ENCODE assay signal across 8 cellular contexts in genomic region chr11:65120831-65121230, GRCh38. TPM values are rescaled to one million over a fixed set of nuclear protein-coding genes. Genes with fewer than 3 reads are reported as not detected.
DNase-seq lines count a peak whose midpoint lies in the region; ATAC-seq and TF ChIP-seq lines count a peak whose summit lies in the region.

No MANE protein-coding gene starts in this region.

- intact Hi-C loops in prostate gland (cut with DNase I): no loop called here

- peak overlapping the region; percentile 79 for H3K9ac ChIP-seq in ES-I3 (ENCODE audit: low read depth, low read length)

- TF ChIP-seq POLR2A in Peyer's patch (IDR thresholded peaks at IDR 0.05) (no peak), prostate gland (IDR thresholded peaks at IDR 0.05) (no peak)

- TF ChIP-seq CTCF in Peyer's patch (IDR thresholded peaks at IDR 0.05) (no peak), prostate gland (IDR thresholded peaks at IDR 0.05) (no peak)

- ATAC-seq in HG03095 (IDR thresholded peaks at IDR 0.05; ENCODE audit: unreplicated experiment) (no peak), left lobe of liver (no peak), HG03442 (IDR thresholded peaks at IDR 0.05; ENCODE audit: unreplicated experiment) (no peak)

- H3K9me3 ChIP-seq in ES-I3 (ENCODE audit: control insufficient read depth, insufficient read depth, low read length): no peaks in the 10 kb centered on the region
- H3K9me3 ChIP-seq in Peyer's patch: no peaks in the 10 kb centered on the region
- H3K9me3 ChIP-seq in esophagus (ENCODE audit: control insufficient read depth in 2 of 2, insufficient read depth in 1 of 2, low read depth in 1 of 2, low read length in 1 of 2): no peaks in the 10 kb centered on the region
- no peaks in the 10 kb centered on the region for H3K9me3 ChIP-seq in prostate gland

- DNase-seq in Peyer's patch: peak in 1 of 3 donors; percentile 12
- DNase-seq in prostate gland (ENCODE audit: low spot score): no peak
- DNase-seq in amygdala (lab: John Stamatoyannopoulos, UW): no peak
- DNase-seq in left lobe of liver (ENCODE audit: low spot score): no peak

- H3K4me3 ChIP-seq in Peyer's patch (peak overlapping the region in 3 of 4 donors; percentile 75 to 89 (median 88)), esophagus (ENCODE audit: low read depth in 1 of 2, low read length in 2 of 2) (peak overlapping the region in 1 of 2 donors; percentile 76), prostate gland (peak overlapping the region; percentile 65 to 79)

- H3K27ac ChIP-seq in Peyer's patch: peak overlapping the region; percentile 95 to 99 (median 96)
- H3K27ac ChIP-seq in esophagus (ENCODE audit: low read depth in 2 of 2, low read length in 1 of 2): peak overlapping the region; percentile 94 to 98
- H3K27ac ChIP-seq in prostate gland: peak overlapping the region; percentile 90 to 96

- H3K27me3 ChIP-seq in Peyer's patch: no peaks in the 10 kb centered on the region
- no peaks in the 10 kb centered on the region for H3K27me3 ChIP-seq in esophagus (ENCODE audit: control insufficient read depth in 1 of 2, insufficient read depth in 2 of 2, low read length in 2 of 2)
- H3K27me3 ChIP-seq in prostate gland (replicated peaks; ENCODE audit: insufficient read depth): no peaks in the 10 kb centered on the region

- WGBS in esophagus, 2 donors: 76 to 81% methylated on average over 3 of the region's 3 CpGs
- WGBS in prostate gland: 87% methylated on average over 3 of the region's 3 CpGs

- H3K4me1 ChIP-seq in ES-I3 (ENCODE audit: insufficient read depth, low read length): no peaks in the 10 kb centered on the region
- peaks cover 3 to 42% (median 23%) of the 10 kb centered on the region in 4 donors for H3K4me1 ChIP-seq in Peyer's patch
- H3K4me1 ChIP-seq in esophagus (ENCODE audit: control insufficient read depth in 2 of 2, insufficient read depth in 2 of 2, low read length in 1 of 2): peaks cover 1 to 9% of the 10 kb centered on the region in 2 donors
- H3K4me1 ChIP-seq in prostate gland (replicated peaks): peaks cover 20% of the 10 kb centered on the region

- H3K36me3 ChIP-seq in ES-I3 (ENCODE audit: insufficient read depth, low read length) (peaks cover 24% of the 10 kb centered on the region), Peyer's patch (peaks cover 0 to 39% (median 0%) of the 10 kb centered on the region in 3 donors), esophagus (ENCODE audit: control insufficient read depth in 2 of 2, insufficient read depth in 2 of 2, low read length in 1 of 2) (peaks cover 9 to 22% of the 10 kb centered on the region in 2 donors), prostate gland (peaks cover 12 to 13% of the 10 kb centered on the region in 2 donors)

RNA-seq across cellular contexts. Expression of gene FAU, which starts 1.1 kb away (rescaled TPM):
- 100 to 1,000 TPM; 412 to 714 (median 579) TPM for total RNA-seq in Peyer's patch
- polyA plus RNA-seq in esophagus: 100 to 1,000 TPM; 789 to 817 TPM
- total RNA-seq in prostate gland: 100 to 1,000 TPM; 654 to 691 TPM
- total RNA-seq in left lobe of liver: 430 TPM

RNA-seq across cellular contexts. Expression of gene MRPL49, which starts 1.3 kb away (rescaled TPM):
- 10 to 100 TPM; 36.2 to 50.3 (median 45.7) TPM for total RNA-seq in Peyer's patch
- 10 to 100 TPM; 18.9 to 44.3 TPM for polyA plus RNA-seq in esophagus
- 100 to 1,000 TPM in 1 of 2 donors, 10 to 100 TPM in 1; 99.9 to 113 TPM for total RNA-seq in prostate gland
- 31.3 TPM for total RNA-seq in left lobe of liver

RNA-seq across cellular contexts. Expression of gene ZNHIT2, which starts 3.3 kb away (rescaled TPM):
- total RNA-seq in Peyer's patch (10 to 100 TPM in 3 of 4 donors, 1 to 10 TPM in 1; 8.7 to 20.6 (median 13.8) TPM), prostate gland (10 to 100 TPM; 32.7 to 37.8 TPM), left lobe of liver (8.8 TPM)
- 10 to 100 TPM; 12.4 to 13.3 TPM for polyA plus RNA-seq in esophagus

RNA-seq across cellular contexts. Expression of gene TM7SF2, which starts 9.2 kb away (rescaled TPM):
- total RNA-seq in Peyer's patch: 10 to 100 TPM; 19.8 to 78.1 (median 58.5) TPM
- 10 to 100 TPM; 48.3 to 68.3 TPM for polyA plus RNA-seq in esophagus
- total RNA-seq in prostate gland: 100 to 1,000 TPM in 1 of 2 donors, 10 to 100 TPM in 1; 73.9 to 185 TPM
- 97.6 TPM for total RNA-seq in left lobe of liver

RNA-seq across cellular contexts. Expression of gene SYVN1, which starts 13.5 kb away (rescaled TPM):
- total RNA-seq in Peyer's patch: 10 to 100 TPM; 37.1 to 61.9 (median 51.6) TPM
- polyA plus RNA-seq in esophagus: 10 to 100 TPM; 16.4 to 17.8 TPM
- 100 to 1,000 TPM in 1 of 2 donors, 10 to 100 TPM in 1; 89.7 to 108 TPM for total RNA-seq in prostate gland
- 110 TPM for total RNA-seq in left lobe of liver
